In genomic region chr17:77511514-77512061, GRCh38 we compare ENCODE assay signal across 7 cellular contexts.
"Had no signal": no experiment of that assay in that cellular context is flagged by ENCODE, and none has a peak within 500 bp of the region (broad histone marks: within the 10 kb centered on the region; RNA-seq: fewer than 3 reads in every experiment).

No MANE protein-coding gene starts in this region.

- ATAC-seq: GM23338, K562 had no signal

- H3K4me3 Mint-ChIP-seq: GM23338, H9, HFFc6 had no signal

- DNase-seq: H9, HCEC 1CT, HFFc6, IMR-90 had no signal

- H3K4me3 ChIP-seq: GM23338, K562 had no signal

- H3K27ac Mint-ChIP-seq: GM23338, H9, HFFc6 had no signal

- H3K27ac ChIP-seq: HL-60 had no signal
